ENCODE assay signal across 8 cellular contexts in the genomic region with DNA sequence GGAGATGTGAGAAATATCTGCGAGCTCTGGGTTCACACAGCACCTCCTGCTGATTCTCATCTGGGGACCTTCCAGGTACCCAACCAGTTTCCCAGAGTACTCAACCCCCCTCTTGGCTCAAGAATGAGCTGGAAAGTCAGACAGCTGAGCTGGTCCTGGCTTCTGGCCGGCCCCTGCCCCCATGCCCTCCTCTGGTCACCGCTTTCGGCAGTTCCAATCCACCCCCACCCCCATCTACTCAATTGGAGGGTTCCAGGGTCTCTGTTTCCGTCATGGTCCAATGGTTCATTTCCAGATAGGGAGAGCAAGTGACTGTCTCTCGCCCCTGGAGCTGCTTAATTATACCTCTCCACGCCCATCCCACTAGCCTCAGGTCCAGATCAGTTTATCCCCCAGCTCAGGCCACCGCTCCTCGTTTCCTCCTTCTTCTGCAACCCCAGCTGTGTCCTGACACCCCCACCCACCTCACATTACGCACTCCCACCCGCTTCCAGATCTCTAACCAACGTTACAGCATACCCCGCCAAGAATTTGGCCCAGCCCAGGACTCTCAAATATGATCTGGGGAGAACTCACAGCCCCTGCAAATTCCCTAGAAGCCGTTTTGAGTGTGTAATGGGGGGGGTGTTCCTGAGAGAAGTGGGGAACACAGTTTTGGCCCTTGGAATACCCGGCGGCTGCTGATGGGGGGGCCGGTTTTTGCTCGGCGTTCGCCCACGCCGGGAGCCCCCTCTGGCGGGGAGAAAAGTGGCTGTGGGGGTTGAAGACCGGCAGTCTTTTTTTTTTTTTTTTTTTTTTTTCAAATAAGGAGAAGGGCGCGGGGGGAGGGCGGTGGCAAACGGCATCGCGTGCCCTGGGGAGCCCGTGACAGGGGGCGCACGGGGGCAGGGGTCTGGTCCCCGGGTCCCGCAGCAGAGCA. TPM values are rescaled to one million over a fixed set of nuclear protein-coding genes. Genes with fewer than 3 reads are reported as not detected.
DNase-seq lines count a peak whose midpoint lies in the region; ATAC-seq, FAIRE-seq and TF ChIP-seq lines count a peak whose summit lies in the region.

No MANE protein-coding gene starts in this region.

- ATAC-seq in stimulated activated memory B cell treated with anti-CD40 and anti-IgM and Interleukin-4, amounts not matched to agents 10 μg/mL and 1 μg/mL and 100 μg/mL, for 72 hours: no peak
- ATAC-seq in pancreas (no peak), HG02884 (IDR thresholded peaks at IDR 0.05; ENCODE audit: unreplicated experiment) (no peak)

- WGBS in pancreas, 2 donors: 3 to 5% methylated on average over 32 to 35 of the region's 35 CpGs

- H3K9me3 ChIP-seq in pancreas: no peaks in the 10 kb centered on the region

- H3K4me3 Mint-ChIP-seq in activated CD4-positive, alpha-beta T cell treated with anti-CD3 and anti-CD28 coated beads, Interleukin-2, amount 10 ng/mL, durations not matched to agents 7 days and 5 days: peak overlapping the region; percentile 54
- peak overlapping the region; percentile 75 for H3K4me3 Mint-ChIP-seq in dendritic cell treated with granulocyte-macrophage colony-stimulating factor and Interleukin-4, amounts not matched to agents 40 ng/mL and 50 ng/mL, for 4 days
- H3K4me3 Mint-ChIP-seq in stimulated activated memory B cell treated with anti-CD40 and anti-IgM and Interleukin-4, amounts not matched to agents 10 μg/mL and 1 μg/mL and 100 μg/mL, for 72 hours: peak overlapping the region; percentile 65

- H3K27ac ChIP-seq in pancreas: no peak overlapping the region

- no peak overlapping the region for H3K4me3 ChIP-seq in pancreas

- intact Hi-C loops in dendritic cell treated with granulocyte-macrophage colony-stimulating factor and Interleukin-4, amounts not matched to agents 40 ng/mL and 50 ng/mL, for 4 days (cut with micrococcal nuclease): no loop called here
- intact Hi-C loops in pancreas (cut with DNase I): no loop called here

- CTCF ChIA-PET in activated CD4-positive, alpha-beta T cell treated with anti-CD3 and anti-CD28 coated beads, Interleukin-2, amount 10 ng/mL, durations not matched to agents 7 days and 5 days (lab: Charles Lee): interaction anchor here (0.6 to 27.9 kb wide), 15 partner anchors 11 to 376 kb away, joined by 3 to 612 read pairs (median 4); a partner anchor contains a TSS

- H3K27me3 ChIP-seq in pancreas: peaks cover 0 to 18% (median 3%) of the 10 kb centered on the region in 4 donors

- H3K27me3 Mint-ChIP-seq in activated CD4-positive, alpha-beta T cell treated with anti-CD3 and anti-CD28 coated beads, Interleukin-2, amount 10 ng/mL, durations not matched to agents 7 days and 5 days: peaks cover 55% of the 10 kb centered on the region
- H3K27me3 Mint-ChIP-seq in dendritic cell treated with granulocyte-macrophage colony-stimulating factor and Interleukin-4, amounts not matched to agents 40 ng/mL and 50 ng/mL, for 4 days: peaks cover 60% of the 10 kb centered on the region
- peaks cover 50% of the 10 kb centered on the region for H3K27me3 Mint-ChIP-seq in stimulated activated memory B cell treated with anti-CD40 and anti-IgM and Interleukin-4, amounts not matched to agents 10 μg/mL and 1 μg/mL and 100 μg/mL, for 72 hours

- POLR2A ChIA-PET in activated CD4-positive, alpha-beta T cell treated with anti-CD3 and anti-CD28 coated beads, Interleukin-2, amount 10 ng/mL, durations not matched to agents 7 days and 5 days (lab: Charles Lee): interaction anchor here (1.5 kb wide), 1 partner anchor 9 kb away, joined by 5 read pairs; no protein-coding TSS in a partner anchor

- FAIRE-seq in pancreas (lab: Jason Lieb, UNC): no peak

- no peak for DNase-seq in activated CD4-positive, alpha-beta T cell treated with anti-CD3 and anti-CD28 coated beads, Interleukin-2, amount 10 ng/mL, durations not matched to agents 7 days and 5 days
- DNase-seq in activated CD4-positive, alpha-beta T cell treated with anti-CD3 and anti-CD28 coated beads, Interleukin-2, amount 50 U/mL, for 1 hour: no peak
- DNase-seq in NCI-H446 treated with DMSO at 0.1 percent for 48 hours (lab: John Stamatoyannopoulos, UW): peak; percentile 29
- DNase-seq in pancreas: no peak
- no peak for DNase-seq in H4 (ENCODE audit: low spot score)

- H3K36me3 ChIP-seq in pancreas: no peaks in the 10 kb centered on the region

- H3K27ac Mint-ChIP-seq in activated CD4-positive, alpha-beta T cell treated with anti-CD3 and anti-CD28 coated beads, Interleukin-2, amount 10 ng/mL, durations not matched to agents 7 days and 5 days: peak overlapping the region; percentile 76
- H3K27ac Mint-ChIP-seq in dendritic cell treated with granulocyte-macrophage colony-stimulating factor and Interleukin-4, amounts not matched to agents 40 ng/mL and 50 ng/mL, for 4 days: peak overlapping the region; percentile 77
- H3K27ac Mint-ChIP-seq in stimulated activated memory B cell treated with anti-CD40 and anti-IgM and Interleukin-4, amounts not matched to agents 10 μg/mL and 1 μg/mL and 100 μg/mL, for 72 hours: peak overlapping the region; percentile 64

- peaks cover 2% of the 10 kb centered on the region for H3K9me3 Mint-ChIP-seq in activated CD4-positive, alpha-beta T cell treated with anti-CD3 and anti-CD28 coated beads, Interleukin-2, amount 10 ng/mL, durations not matched to agents 7 days and 5 days
- H3K9me3 Mint-ChIP-seq in dendritic cell treated with granulocyte-macrophage colony-stimulating factor and Interleukin-4, amounts not matched to agents 40 ng/mL and 50 ng/mL, for 4 days: no peaks in the 10 kb centered on the region
- H3K9me3 Mint-ChIP-seq in stimulated activated memory B cell treated with anti-CD40 and anti-IgM and Interleukin-4, amounts not matched to agents 10 μg/mL and 1 μg/mL and 100 μg/mL, for 72 hours: peaks cover 3% of the 10 kb centered on the region

- H3K36me3 Mint-ChIP-seq in activated CD4-positive, alpha-beta T cell treated with anti-CD3 and anti-CD28 coated beads, Interleukin-2, amount 10 ng/mL, durations not matched to agents 7 days and 5 days (ENCODE audit: low read depth): peaks cover 4% of the 10 kb centered on the region
- H3K36me3 Mint-ChIP-seq in dendritic cell treated with granulocyte-macrophage colony-stimulating factor and Interleukin-4, amounts not matched to agents 40 ng/mL and 50 ng/mL, for 4 days (ENCODE audit: low read depth): peaks cover 6% of the 10 kb centered on the region
- no peaks in the 10 kb centered on the region for H3K36me3 Mint-ChIP-seq in stimulated activated memory B cell treated with anti-CD40 and anti-IgM and Interleukin-4, amounts not matched to agents 10 μg/mL and 1 μg/mL and 100 μg/mL, for 72 hours

- peaks cover 4 to 7% (median 5%) of the 10 kb centered on the region in 3 donors for H3K4me1 ChIP-seq in pancreas

- peaks cover 70% of the 10 kb centered on the region for H3K4me1 Mint-ChIP-seq in activated CD4-positive, alpha-beta T cell treated with anti-CD3 and anti-CD28 coated beads, Interleukin-2, amount 10 ng/mL, durations not matched to agents 7 days and 5 days
- peaks cover 76% of the 10 kb centered on the region for H3K4me1 Mint-ChIP-seq in dendritic cell treated with granulocyte-macrophage colony-stimulating factor and Interleukin-4, amounts not matched to agents 40 ng/mL and 50 ng/mL, for 4 days (ENCODE audit: low read depth)
- peaks cover 61% of the 10 kb centered on the region for H3K4me1 Mint-ChIP-seq in stimulated activated memory B cell treated with anti-CD40 and anti-IgM and Interleukin-4, amounts not matched to agents 10 μg/mL and 1 μg/mL and 100 μg/mL, for 72 hours

- TF ChIP-seq CTCF in pancreas (IDR thresholded peaks at IDR 0.05): no peak

RNA-seq across cellular contexts. Expression of a gene that starts 1.8 kb away (rescaled TPM):
- 10 to 100 TPM; 12.7 to 14.3 TPM for total RNA-seq in activated CD4-positive, alpha-beta T cell treated with anti-CD3 and anti-CD28 coated beads, Interleukin-2, amount 10 ng/mL, durations not matched to agents 7 days and 5 days
- total RNA-seq in pancreas: 10 to 100 TPM in 4 of 6 donors, 1 to 10 TPM in 2; 6.6 to 12.6 (median 11.2) TPM
- 1 to 10 TPM; 5.0 to 8.5 TPM for polyA plus RNA-seq in pancreas
- total RNA-seq in H4 (2014; rRNA removed; shearing (Covaris generic)): 1.0 and 1.1 TPM in 2 replicates

RNA-seq across cellular contexts. Expression of a gene that starts 15.2 kb away (rescaled TPM):
- 100 to 1,000 TPM; 200 to 205 TPM for total RNA-seq in activated CD4-positive, alpha-beta T cell treated with anti-CD3 and anti-CD28 coated beads, Interleukin-2, amount 10 ng/mL, durations not matched to agents 7 days and 5 days
- total RNA-seq in pancreas: 10 to 100 TPM; 41.3 to 61.0 (median 48.5) TPM
- 100 to 1,000 TPM; 226 to 266 TPM for polyA plus RNA-seq in pancreas
- 105 and 132 TPM in 2 replicates for total RNA-seq in H4 (2014; rRNA removed; shearing (Covaris generic))

RNA-seq across cellular contexts. Expression of a gene that starts 38.2 kb away (rescaled TPM):
- 100 to 1,000 TPM; 251 to 263 TPM for total RNA-seq in activated CD4-positive, alpha-beta T cell treated with anti-CD3 and anti-CD28 coated beads, Interleukin-2, amount 10 ng/mL, durations not matched to agents 7 days and 5 days
- total RNA-seq in pancreas: 10 to 100 TPM; 42.5 to 90.3 (median 53.3) TPM
- 100 to 1,000 TPM; 203 to 302 TPM for polyA plus RNA-seq in pancreas
- 28.2 and 37.1 TPM in 2 replicates for total RNA-seq in H4 (2014; rRNA removed; shearing (Covaris generic))
